Comparison of ENCODE assay signal across 9 cellular contexts in the genomic region with DNA sequence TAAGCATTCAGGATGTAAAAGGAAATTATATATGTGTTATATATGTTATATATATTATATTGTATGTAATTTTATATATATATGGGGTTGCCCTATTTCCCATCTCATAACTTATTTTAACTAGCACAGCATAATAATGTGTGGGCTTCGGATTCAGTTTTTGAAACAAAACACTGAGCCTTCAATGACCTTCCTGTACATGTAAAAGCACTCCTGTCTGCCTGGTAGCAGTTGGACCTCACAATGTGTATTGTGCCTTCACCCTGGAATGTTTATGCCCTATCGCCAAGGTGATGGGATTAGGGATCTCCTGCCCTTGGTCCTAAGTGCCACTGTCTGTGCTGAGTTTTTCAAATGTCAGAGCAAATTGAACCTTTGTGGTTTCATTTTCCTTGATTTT.
A peak's percentile ranks its signal among the peaks of the same experiment; 100 is the strongest.
DNase-seq lines count a peak whose midpoint lies in the region; ATAC-seq and TF ChIP-seq lines count a peak whose summit lies in the region.
"Had no signal": no experiment of that assay in that cellular context is flagged by ENCODE, and none has a peak within 500 bp of the region (broad histone marks: within the 10 kb centered on the region; RNA-seq: fewer than 3 reads in every experiment).

No MANE protein-coding gene starts in this region.

- H3K27me3 ChIP-seq in gastroesophageal sphincter (no peaks in the 10 kb centered on the region), thyroid gland (no peaks in the 10 kb centered on the region)
- H3K27me3 ChIP-seq in effector memory CD4-positive, alpha-beta T cell (replicated peaks; ENCODE audit: control insufficient read depth, insufficient read depth, low read length, poor library complexity, severe bottlenecking), result no peaks in the 10 kb centered on the region

- peak; percentile 5 for DNase-seq in activated naive CD4-positive, alpha-beta T cell treated with Interleukin-2 at 50 U/mL for 16 hours
- no peak for DNase-seq in activated naive CD4-positive, alpha-beta T cell (lab: John Stamatoyannopoulos, UW)
- DNase-seq in NCI-H460 (ENCODE audit: extremely low read depth, low read depth), result peak; percentile 13
- peak; percentile 12 to 27 for DNase-seq in thyroid gland
- no peak for DNase-seq in effector memory CD4-positive, alpha-beta T cell
- no peak for DNase-seq in central memory CD4-positive, alpha-beta T cell
- DNase-seq: activated effector memory CD4-positive, alpha-beta T cell treated with Interleukin-2 at 50 U/mL for 16 hours had no signal

- no peak overlapping the region for H3K4me3 ChIP-seq in gastroesophageal sphincter
- no peak overlapping the region for H3K4me3 ChIP-seq in thyroid gland (replicated peaks in 1 of 3)
- no peak overlapping the region for H3K4me3 ChIP-seq in effector memory CD4-positive, alpha-beta T cell (ENCODE audit: insufficient read depth, low read depth, low read length, poor library complexity, severe bottlenecking)

- intact Hi-C loops in thyroid gland (cut with DNase I), result no loop called here

- H3K27ac ChIP-seq in gastroesophageal sphincter (no peak overlapping the region), thyroid gland (no peak overlapping the region)
- H3K27ac ChIP-seq in effector memory CD4-positive, alpha-beta T cell (ENCODE audit: insufficient read depth, low read length, poor library complexity, severe bottlenecking), result no peak overlapping the region

- TF ChIP-seq POLR2A in gastroesophageal sphincter (IDR thresholded peaks at IDR 0.05) (no peak), thyroid gland (IDR thresholded peaks at IDR 0.05) (no peak)

- H3K36me3 ChIP-seq in gastroesophageal sphincter (no peaks in the 10 kb centered on the region), thyroid gland (no peaks in the 10 kb centered on the region)
- H3K36me3 ChIP-seq in effector memory CD4-positive, alpha-beta T cell (ENCODE audit: control insufficient read depth, insufficient read depth, low read length), result no peaks in the 10 kb centered on the region

- ATAC-seq in gastroesophageal sphincter (peak; percentile 78), GM21619 (IDR thresholded peaks at IDR 0.05; ENCODE audit: unreplicated experiment) (no peak)

- TF ChIP-seq CTCF in gastroesophageal sphincter (IDR thresholded peaks at IDR 0.05) (no peak), thyroid gland (IDR thresholded peaks at IDR 0.05) (no peak)

- no peaks in the 10 kb centered on the region for H3K4me1 ChIP-seq in gastroesophageal sphincter
- H3K4me1 ChIP-seq in thyroid gland, result no peaks in the 10 kb centered on the region
- H3K4me1 ChIP-seq in effector memory CD4-positive, alpha-beta T cell (ENCODE audit: control insufficient read depth, insufficient read depth, low read length, poor library complexity, severe bottlenecking), result no peaks in the 10 kb centered on the region

- no peaks in the 10 kb centered on the region for H3K9me3 ChIP-seq in gastroesophageal sphincter
- H3K9me3 ChIP-seq in thyroid gland, result no peaks in the 10 kb centered on the region
- H3K9me3 ChIP-seq in effector memory CD4-positive, alpha-beta T cell (ENCODE audit: control insufficient read depth, low read length), result no peaks in the 10 kb centered on the region

- TF ChIP-seq EP300 in gastroesophageal sphincter (IDR thresholded peaks at IDR 0.05), result no peak

- 44 to 78% methylated on average over 2 of the region's 2 CpGs for WGBS in gastroesophageal sphincter (ENCODE audit: low coverage in 1 of 2), 2 donors
- 44 to 47% methylated on average over 2 of the region's 2 CpGs for WGBS in thyroid gland, 2 donors

Comparison
In these comparisons a context has a peak if more than half of its experiments do, and no peak if none do; other contexts are left out.
1. DNase-seq: peak in activated naive CD4-positive, alpha-beta T cell treated with Interleukin-2 at 50 U/mL for 16 hours (single experiment), NCI-H460 (single experiment) and thyroid gland (2 of 2); none in activated naive CD4-positive, alpha-beta T cell (0 of 4), effector memory CD4-positive, alpha-beta T cell (0 of 3) and central memory CD4-positive, alpha-beta T cell (single experiment).